8 cellular contexts compared by ENCODE assay signal in the genomic region with DNA sequence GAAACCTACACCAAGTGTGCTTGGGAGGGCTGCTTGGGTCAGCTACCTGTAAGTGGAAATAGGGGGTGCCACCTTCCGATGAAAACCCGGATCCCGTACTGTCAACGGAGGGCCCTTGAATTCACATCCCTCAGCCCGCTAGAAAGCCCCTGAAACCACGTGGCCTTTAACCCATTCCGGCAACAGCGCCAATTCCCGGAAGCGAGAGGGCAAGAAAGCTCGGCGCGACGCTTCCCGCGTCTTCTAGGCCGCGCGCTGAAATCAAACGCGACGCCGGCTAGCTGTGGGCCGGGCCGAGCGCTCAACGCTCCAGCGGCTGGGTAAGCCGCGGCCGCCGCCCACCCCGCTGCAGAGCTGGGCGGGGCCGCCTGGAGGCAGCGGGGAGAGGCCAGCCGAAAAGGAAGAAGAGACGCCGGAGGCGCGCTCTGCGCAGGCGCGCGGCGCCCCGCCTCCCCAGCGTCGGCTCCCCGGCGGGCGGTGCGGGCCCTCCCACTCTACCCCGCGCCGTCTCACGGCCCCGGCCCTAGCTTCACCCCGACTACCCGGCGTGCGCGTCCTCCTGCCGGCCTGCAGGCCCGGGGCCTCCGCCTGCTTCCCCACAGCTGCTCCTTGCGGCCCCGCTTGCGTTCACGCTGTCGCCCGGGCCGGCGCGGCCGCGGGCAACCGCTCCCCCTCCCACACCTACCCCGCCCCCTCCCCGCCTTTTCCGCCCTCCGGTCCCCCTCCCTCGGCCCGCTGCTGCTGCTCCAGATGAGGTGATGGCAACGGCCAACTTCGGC.
DNase-seq lines count a peak whose midpoint lies in the region; TF ChIP-seq lines count a peak whose summit lies in the region.

A gene (plus strand): TSS at position 492 of the 779 bp plus-strand sequence. CDS start 267 bp downstream, at position 759.

- no peaks in the 10 kb centered on the region for H3K27me3 ChIP-seq in MM.1S (replicated peaks; ENCODE audit: insufficient read depth, low read length)

- peak within 1 kb of the TSS; percentile 100 for H2AFZ ChIP-seq in MM.1S (ENCODE audit: low read length)

- H3K27me3 Mint-ChIP-seq in nephron progenitor cell (ENCODE audit: low read depth, poor library complexity) = peaks cover 3% of the 10 kb centered on the region
- H3K27me3 Mint-ChIP-seq in stimulated activated naive CD8-positive, alpha-beta T cell treated with anti-CD3 and anti-CD28 coated beads, Interleukin-15, Interleukin-2, amounts not matched to agents 100 ng/mL and 50 ng/mL, for 24 hours = no peaks in the 10 kb centered on the region

- no peaks in the 10 kb centered on the region for H3K9me2 ChIP-seq in MM.1S (replicated peaks; ENCODE audit: insufficient read depth, low read length)

- H3K4me1 Mint-ChIP-seq in nephron progenitor cell = peaks cover 40% of the 10 kb centered on the region
- peaks cover 67% of the 10 kb centered on the region for H3K4me1 Mint-ChIP-seq in stimulated activated naive CD8-positive, alpha-beta T cell treated with anti-CD3 and anti-CD28 coated beads, Interleukin-15, Interleukin-2, amounts not matched to agents 100 ng/mL and 50 ng/mL, for 24 hours (ENCODE audit: low read depth)

- H3K9me3 ChIP-seq in MM.1S (replicated peaks; ENCODE audit: insufficient read depth, low read length) = no peaks in the 10 kb centered on the region

- H4K20me1 ChIP-seq in MM.1S (ENCODE audit: insufficient read depth, low read length) = peaks cover 13% of the 10 kb centered on the region

- H3F3A ChIP-seq in MM.1S (ENCODE audit: insufficient read depth, low read length) = no peaks in the 10 kb centered on the region

- peaks cover 23% of the 10 kb centered on the region for H3K36me3 Mint-ChIP-seq in nephron progenitor cell (ENCODE audit: low read depth)
- peaks cover 37% of the 10 kb centered on the region for H3K36me3 Mint-ChIP-seq in stimulated activated naive CD8-positive, alpha-beta T cell treated with anti-CD3 and anti-CD28 coated beads, Interleukin-15, Interleukin-2, amounts not matched to agents 100 ng/mL and 50 ng/mL, for 24 hours (ENCODE audit: low read depth)

- peak within 1 kb of the TSS; percentile 93 for H3K4me3 Mint-ChIP-seq in nephron progenitor cell
- H3K4me3 Mint-ChIP-seq in stimulated activated naive CD8-positive, alpha-beta T cell treated with anti-CD3 and anti-CD28 coated beads, Interleukin-15, Interleukin-2, amounts not matched to agents 100 ng/mL and 50 ng/mL, for 24 hours = peak within 1 kb of the TSS; percentile 98

- H3K27ac Mint-ChIP-seq in nephron progenitor cell = peak within 1 kb of the TSS; percentile 96
- H3K27ac Mint-ChIP-seq in stimulated activated naive CD8-positive, alpha-beta T cell treated with anti-CD3 and anti-CD28 coated beads, Interleukin-15, Interleukin-2, amounts not matched to agents 100 ng/mL and 50 ng/mL, for 24 hours = peak within 1 kb of the TSS; percentile 97

- peak within 1 kb of the TSS; percentile 94 for H3K4me2 ChIP-seq in MM.1S (ENCODE audit: low read depth, low read length)

- H3K36me3 ChIP-seq in MM.1S (replicated peaks; ENCODE audit: insufficient read depth, low read length) = 0 out of 2 replicates have a peak, but pooled peaks cover 3% of the 10 kb centered on the region

- peak within 1 kb of the TSS; percentile 79 for H3K9ac ChIP-seq in MM.1S (ENCODE audit: low read length)

- H3K4me3 ChIP-seq in MM.1S (ENCODE audit: low read length) = peak within 1 kb of the TSS; percentile 74

- peaks cover 16% of the 10 kb centered on the region for H3K4me1 ChIP-seq in MM.1S (ENCODE audit: low read length)

- peaks cover 47% of the 10 kb centered on the region for H3K79me2 ChIP-seq in MM.1S (ENCODE audit: low read length)

- peak; percentile 95 for DNase-seq in GDM1 (lab: John Stamatoyannopoulos, UW)
- DNase-seq in HCEC 1CT = peak; percentile 91
- DNase-seq in MM.1S = peak; percentile 96
- peak; percentile 74 for DNase-seq in SHP77 treated with DMSO at 0.1 percent for 48 hours (lab: John Stamatoyannopoulos, UW)
- peak; percentile 97 for DNase-seq in activated effector memory CD4-positive, alpha-beta T cell treated with anti-CD3 and anti-CD28 coated beads, Interleukin-2, amount 50 U/mL, for 16 hours
- DNase-seq in fibroblast of the conjunctiva (ENCODE audit: low read depth) = peak; percentile 85
- DNase-seq in nephron progenitor cell = peak; percentile 90

- H3K9me3 Mint-ChIP-seq in nephron progenitor cell = no peaks in the 10 kb centered on the region
- H3K9me3 Mint-ChIP-seq in stimulated activated naive CD8-positive, alpha-beta T cell treated with anti-CD3 and anti-CD28 coated beads, Interleukin-15, Interleukin-2, amounts not matched to agents 100 ng/mL and 50 ng/mL, for 24 hours = no peaks in the 10 kb centered on the region

- H3K27ac ChIP-seq in MM.1S (ENCODE audit: low read length) = peak within 1 kb of the TSS; percentile 63

- TF ChIP-seq CTCF in MM.1S (IDR thresholded peaks at IDR 0.05; ENCODE audit: low read length) (no peak), nephron progenitor cell (IDR thresholded peaks at IDR 0.05) (no peak)

Comparison
In these comparisons a context has a peak if more than half of its experiments do, and no peak if none do; other contexts are left out.
1. Peak in every context shown above with its lines: DNase-seq, H3K4me3 ChIP-seq and H3K27ac ChIP-seq.